Comparison of ENCODE assay signal across 20 cellular contexts in genomic region chr7:13912740-13913320, GRCh38.
"Had no signal": no experiment of that assay in that cellular context is flagged by ENCODE, and none has a peak within 500 bp of the region (broad histone marks: within the 10 kb centered on the region; RNA-seq: fewer than 3 reads in every experiment).

No MANE protein-coding gene starts in this region.

- H3K9me3 ChIP-seq: breast epithelium, gastroesophageal sphincter, heart right ventricle, ovary, thoracic aorta had no signal

- H3K27ac Mint-ChIP-seq: activated B cell treated with CpG ODN at 0.5 μM for 24 hours; activated naive CD4-positive, alpha-beta T cell treated with anti-CD3 and anti-CD28 coated beads, Interleukin-2, amount 50 U/mL, for 72 hours; activated T-cell treated with anti-CD3 and anti-CD28 coated beads, Interleukin-2, amount 50 U/mL, for 72 hours; effector memory CD8-positive, alpha-beta T cell; naive B cell had no signal

- H3K4me1 Mint-ChIP-seq: activated B cell treated with CpG ODN at 0.5 μM for 24 hours, naive B cell had no signal

- H3K36me3 Mint-ChIP-seq: activated naive CD4-positive, alpha-beta T cell treated with anti-CD3 and anti-CD28 coated beads, Interleukin-2, amount 50 U/mL, for 72 hours; naive B cell had no signal

- H3K27me3 ChIP-seq: breast epithelium, gastroesophageal sphincter, heart right ventricle, ovary had no signal

- H3K4me3 Mint-ChIP-seq: activated B cell treated with CpG ODN at 0.5 μM for 24 hours; activated T-cell treated with anti-CD3 and anti-CD28 coated beads, Interleukin-2, amount 50 U/mL, for 72 hours; effector memory CD8-positive, alpha-beta T cell; naive B cell had no signal

- H3K36me3 ChIP-seq: breast epithelium, gastroesophageal sphincter, ovary, thoracic aorta had no signal

- DNase-seq: activated B cell treated with CpG ODN at 0.5 μM for 24 hours; activated CD4-positive, alpha-beta T cell treated with anti-CD3 and anti-CD28 coated beads for 48 hours; activated CD8-positive, alpha-beta memory T cell treated with anti-CD3 and anti-CD28 coated beads, Interleukin-2, amount 50 U/mL, for 48 hours; activated gamma-delta T cell; activated T-cell treated with anti-CD3 and anti-CD28 coated beads, Interleukin-2, amount 50 U/mL, for 72 hours; amniotic stem cell; cerebellar nuclear complex; dermis blood vessel endothelial cell; effector memory CD8-positive, alpha-beta T cell; heart right ventricle; left cardiac atrium; naive B cell; ovary; stimulated activated CD4-positive, alpha-beta T cell treated with anti-CD3 and anti-CD28 coated beads, Interleukin-12 subunit alpha, Interleukin-12 subunit beta, amount 100 ng/mL, for 4 hours; stimulated activated CD4-positive, alpha-beta T cell treated with anti-CD3 and anti-CD28 coated beads, Interleukin-2, amount 100 ng/mL, for 24 hours had no signal

- H3K4me3 ChIP-seq: breast epithelium, gastroesophageal sphincter, heart right ventricle, ovary, thoracic aorta had no signal

- H3K9me3 Mint-ChIP-seq: activated B cell treated with CpG ODN at 0.5 μM for 24 hours; activated naive CD4-positive, alpha-beta T cell treated with anti-CD3 and anti-CD28 coated beads, Interleukin-2, amount 50 U/mL, for 72 hours; activated T-cell treated with anti-CD3 and anti-CD28 coated beads, Interleukin-2, amount 50 U/mL, for 72 hours; effector memory CD8-positive, alpha-beta T cell had no signal

- H3K27me3 Mint-ChIP-seq: activated B cell treated with CpG ODN at 0.5 μM for 24 hours; effector memory CD8-positive, alpha-beta T cell; naive B cell had no signal

- H3K4me1 ChIP-seq: breast epithelium, gastroesophageal sphincter had no signal

- ATAC-seq: activated naive CD4-positive, alpha-beta T cell treated with anti-CD3 and anti-CD28 coated beads, Interleukin-2, amount 50 U/mL, for 72 hours; activated T-cell treated with anti-CD3 and anti-CD28 coated beads, Interleukin-2, amount 50 U/mL, for 72 hours; effector memory CD8-positive, alpha-beta T cell; gastroesophageal sphincter; heart right ventricle; left cardiac atrium had no signal

- H3K27ac ChIP-seq: breast epithelium, epithelial cell of prostate, gastroesophageal sphincter, heart right ventricle, ovary, thoracic aorta had no signal
